In genomic region chr17:40541873-40542561, GRCh38 we compare ENCODE assay signal across 2 cellular contexts.
TF ChIP-seq lines count a peak whose summit lies in the region.

No MANE protein-coding gene starts in this region.

TF ChIP-seq in K562, 482 proteins besides CTCF, POLR2A, EP300 and RAD21 (continues in another document):
- TF ChIP-seq ZNF695 (CRISPR knock-in tag; IDR thresholded peaks at IDR 0.05) (no peak), ZNF77 (CRISPR knock-in tag; IDR thresholded peaks at IDR 0.05) (no peak), ZNF780A (CRISPR knock-in tag; IDR thresholded peaks at IDR 0.05) (no peak), GATAD2B (IDR thresholded peaks at IDR 0.05; ENCODE audit: borderline replicate concordance) (no peak), ZNF184 (CRISPR knock-in tag; IDR thresholded peaks at IDR 0.05) (no peak), ZC3H11A (IDR thresholded peaks at IDR 0.05; ENCODE audit: low read depth, low read length) (no peak), PHF21A (IDR thresholded peaks at IDR 0.05; ENCODE audit: borderline replicate concordance, low read depth) (no peak), MCM5 (IDR thresholded peaks at IDR 0.05; ENCODE audit: low read depth) (no peak), ARID3B (CRISPR knock-in tag; IDR thresholded peaks at IDR 0.05; ENCODE audit: borderline replicate concordance) (no peak), HDAC2 (IDR thresholded peaks at IDR 0.05) (no peak), MYNN (IDR thresholded peaks at IDR 0.05) (no peak), MYNN (CRISPR knock-in tag; IDR thresholded peaks at IDR 0.05) (no peak), RHOXF2B (CRISPR knock-in tag; conservative IDR thresholded peaks at IDR 0.05) (no peak), GABPA (tag; conservative IDR thresholded peaks at IDR 0.05; ENCODE audit: low read depth) (no peak), SP2 (IDR thresholded peaks at IDR 0.05; ENCODE audit: extremely low read depth, low read depth, low read length, poor library complexity, severe bottlenecking) (no peak)
- TF ChIP-seq, protein P1, sequence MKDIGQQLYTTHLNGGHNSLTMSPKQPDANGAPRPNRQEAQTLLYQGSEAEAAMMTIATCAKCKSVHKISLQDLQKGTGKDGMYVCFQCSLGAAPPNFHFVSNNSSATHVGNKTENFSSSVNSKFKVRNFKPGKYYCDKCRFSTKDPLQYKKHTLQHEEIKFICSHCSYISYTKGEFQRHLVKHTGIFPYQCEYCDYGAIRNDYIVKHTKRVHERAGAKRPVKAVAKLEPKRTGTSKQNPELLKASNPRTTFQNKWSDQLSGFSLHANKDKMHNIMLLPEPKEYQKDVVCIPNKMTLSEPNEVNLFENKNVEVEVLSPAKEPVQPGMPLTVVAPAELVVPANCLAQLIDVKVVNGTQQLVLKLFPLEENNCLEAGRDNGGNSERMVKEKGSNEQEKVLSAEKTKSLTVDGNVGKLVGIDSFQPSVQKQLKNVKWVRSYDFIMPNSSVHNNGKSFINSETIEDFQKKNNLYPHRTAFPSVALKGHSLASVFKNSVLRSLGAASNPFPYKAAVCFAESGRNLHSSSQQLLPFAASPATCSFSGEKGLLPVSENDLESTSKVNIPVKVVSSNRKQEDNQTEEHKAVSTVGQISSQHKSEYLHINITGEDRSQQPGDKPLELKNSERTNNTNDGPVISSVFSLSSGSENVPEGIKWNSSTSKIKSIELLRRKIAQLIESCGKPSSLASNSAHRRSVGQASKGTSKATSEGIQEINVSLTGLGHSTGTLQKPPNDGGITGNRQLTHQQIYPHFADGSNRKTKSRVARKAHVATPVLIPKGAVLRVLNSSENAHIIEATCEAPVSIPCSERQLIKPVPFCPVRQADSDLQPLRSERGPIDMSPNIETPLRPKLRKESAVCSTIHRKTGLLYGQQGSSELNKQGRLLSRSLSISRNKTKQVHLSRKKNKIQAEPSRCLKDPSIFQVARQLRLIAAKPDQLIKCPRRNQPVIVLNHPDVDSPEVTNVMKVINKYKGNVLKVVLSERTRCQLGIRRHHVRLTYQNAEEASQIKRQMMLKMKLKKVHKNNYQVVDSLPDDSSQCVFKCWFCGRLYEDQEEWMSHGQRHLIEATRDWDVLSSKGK (CRISPR knock-in tag; IDR thresholded peaks at IDR 0.05): no peak
- TF ChIP-seq, protein P2, sequence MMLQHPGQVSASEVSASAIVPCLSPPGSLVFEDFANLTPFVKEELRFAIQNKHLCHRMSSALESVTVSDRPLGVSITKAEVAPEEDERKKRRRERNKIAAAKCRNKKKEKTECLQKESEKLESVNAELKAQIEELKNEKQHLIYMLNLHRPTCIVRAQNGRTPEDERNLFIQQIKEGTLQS (IDR thresholded peaks at IDR 0.05): no peak
- TF ChIP-seq, protein P2 (CRISPR knock-in tag; conservative IDR thresholded peaks at IDR 0.05): no peak

TF ChIP-seq in HepG2, 621 proteins besides CTCF, POLR2A, EP300 and RAD21:
- TF ChIP-seq HMGXB4 (CRISPR knock-in tag; IDR thresholded peaks at IDR 0.05; ENCODE audit: borderline replicate concordance in 1 of 2, low read depth in 1 of 2): 0 out of 4 replicates have a peak, but pooled peaks of 1 of the 2 experiments have one; percentile 20
- TF ChIP-seq, protein P3, sequence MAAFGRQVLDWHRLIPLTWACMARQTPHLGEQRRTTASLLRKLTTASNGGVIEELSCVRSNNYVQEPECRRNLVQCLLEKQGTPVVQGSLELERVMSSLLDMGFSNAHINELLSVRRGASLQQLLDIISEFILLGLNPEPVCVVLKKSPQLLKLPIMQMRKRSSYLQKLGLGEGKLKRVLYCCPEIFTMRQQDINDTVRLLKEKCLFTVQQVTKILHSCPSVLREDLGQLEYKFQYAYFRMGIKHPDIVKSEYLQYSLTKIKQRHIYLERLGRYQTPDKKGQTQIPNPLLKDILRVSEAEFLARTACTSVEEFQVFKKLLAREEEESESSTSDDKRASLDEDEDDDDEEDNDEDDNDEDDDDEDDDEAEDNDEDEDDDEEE (CRISPR knock-in tag; IDR thresholded peaks at IDR 0.05): 0 out of 2 replicates have a peak, but pooled peaks have one; percentile 29
- no peak for TF ChIP-seq ATF7 (IDR thresholded peaks at IDR 0.05)
- peak; percentile 68; the same call in 1 of the 2 replicates for TF ChIP-seq ATF7 (CRISPR knock-in tag; IDR thresholded peaks at IDR 0.05)
- TF ChIP-seq THAP7 (CRISPR knock-in tag; IDR thresholded peaks at IDR 0.05): no peak
- no peak for TF ChIP-seq POLR2AphosphoS2 (IDR thresholded peaks at IDR 0.05; ENCODE audit: low read depth, low read length)
- 0 out of 2 replicates have a peak, but pooled peaks have one; percentile 60 for TF ChIP-seq NFIB (CRISPR knock-in tag; IDR thresholded peaks at IDR 0.05; ENCODE audit: borderline replicate concordance)
- TF ChIP-seq, protein P2 (CRISPR knock-in tag; IDR thresholded peaks at IDR 0.05): no peak
- TF ChIP-seq TAF1 (CRISPR knock-in tag; IDR thresholded peaks at IDR 0.05): 0 out of 2 replicates have a peak, but pooled peaks have one; percentile 12
- peak; percentile 19; the same call in 1 of the 2 replicates for TF ChIP-seq ZNF580 (CRISPR knock-in tag; IDR thresholded peaks at IDR 0.05; ENCODE audit: borderline replicate concordance, low read depth)
- TF ChIP-seq SRSF1 (optimal IDR thresholded peaks at IDR 0.05; ENCODE audit: low read depth, low read length): no peak
- TF ChIP-seq ZNF354B (CRISPR knock-in tag; IDR thresholded peaks at IDR 0.05): 0 out of 2 replicates have a peak, but pooled peaks have one; percentile 22
- no peak for TF ChIP-seq RBAK (CRISPR knock-in tag; IDR thresholded peaks at IDR 0.05)
- TF ChIP-seq, protein P4, sequence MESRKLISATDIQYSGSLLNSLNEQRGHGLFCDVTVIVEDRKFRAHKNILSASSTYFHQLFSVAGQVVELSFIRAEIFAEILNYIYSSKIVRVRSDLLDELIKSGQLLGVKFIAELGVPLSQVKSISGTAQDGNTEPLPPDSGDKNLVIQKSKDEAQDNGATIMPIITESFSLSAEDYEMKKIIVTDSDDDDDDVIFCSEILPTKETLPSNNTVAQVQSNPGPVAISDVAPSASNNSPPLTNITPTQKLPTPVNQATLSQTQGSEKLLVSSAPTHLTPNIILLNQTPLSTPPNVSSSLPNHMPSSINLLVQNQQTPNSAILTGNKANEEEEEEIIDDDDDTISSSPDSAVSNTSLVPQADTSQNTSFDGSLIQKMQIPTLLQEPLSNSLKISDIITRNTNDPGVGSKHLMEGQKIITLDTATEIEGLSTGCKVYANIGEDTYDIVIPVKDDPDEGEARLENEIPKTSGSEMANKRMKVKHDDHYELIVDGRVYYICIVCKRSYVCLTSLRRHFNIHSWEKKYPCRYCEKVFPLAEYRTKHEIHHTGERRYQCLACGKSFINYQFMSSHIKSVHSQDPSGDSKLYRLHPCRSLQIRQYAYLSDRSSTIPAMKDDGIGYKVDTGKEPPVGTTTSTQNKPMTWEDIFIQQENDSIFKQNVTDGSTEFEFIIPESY (CRISPR knock-in tag; IDR thresholded peaks at IDR 0.05): peak; percentile 48; the same call in 1 of the 2 replicates
- TF ChIP-seq MYC (CRISPR knock-in tag; IDR thresholded peaks at IDR 0.05; ENCODE audit: borderline replicate concordance): no peak
- TF ChIP-seq ZSCAN25 (CRISPR knock-in tag; IDR thresholded peaks at IDR 0.05): 0 out of 2 replicates have a peak, but pooled peaks have one; percentile 2
- TF ChIP-seq GZF1 (CRISPR knock-in tag; IDR thresholded peaks at IDR 0.05): 0 out of 2 replicates have a peak, but pooled peaks have one; percentile 13
- TF ChIP-seq ZNF543 (CRISPR knock-in tag; IDR thresholded peaks at IDR 0.05): 0 out of 2 replicates have a peak, but pooled peaks have one; percentile 26
- TF ChIP-seq HNRNPH1 (optimal IDR thresholded peaks at IDR 0.05; ENCODE audit: low read depth, low read length): peak; percentile 30
